In the genomic region with DNA sequence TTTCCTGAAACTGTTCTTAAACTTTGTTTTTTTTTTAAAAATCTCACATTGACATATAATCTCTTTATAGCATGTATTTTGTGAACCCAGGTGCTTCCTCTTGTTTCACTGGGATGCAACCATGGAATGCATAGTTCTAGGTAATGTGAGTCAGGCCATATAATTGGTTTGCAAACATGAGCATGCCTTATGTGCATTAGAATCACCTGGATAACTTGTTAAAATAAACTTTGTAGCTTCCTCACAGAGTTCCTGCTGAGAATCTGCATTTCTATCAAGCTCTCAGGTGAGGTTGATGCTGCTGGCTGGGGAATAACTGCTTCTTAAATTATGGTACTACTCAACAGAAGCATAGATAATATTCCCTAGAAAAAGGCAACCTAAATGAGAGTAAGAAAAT, we compare ENCODE assay signal across 21 cellular contexts.
DNase-seq lines count a peak whose midpoint lies in the region; FAIRE-seq and TF ChIP-seq lines count a peak whose summit lies in the region.
"Had no signal": no experiment of that assay in that cellular context is flagged by ENCODE, and none has a peak within 500 bp of the region (broad histone marks: within the 10 kb centered on the region; RNA-seq: fewer than 3 reads in every experiment).

No MANE protein-coding gene starts in this region.

- DNase-seq in DMS53 (lab: John Stamatoyannopoulos, UW), result peak; percentile 42
- DNase-seq in H9, result no peak
- no peak for DNase-seq in H1 (ENCODE audit: low read depth in 1 of 2, low spot score in 2 of 2)
- peak; percentile 19 for DNase-seq in iPS DF 4.7 (ENCODE audit: extremely low read depth, low spot score)
- DNase-seq in HT-29 (ENCODE audit: low spot score), result no peak
- no peak for DNase-seq in head of caudate nucleus
- no peak for DNase-seq in COLO829 (ENCODE audit: low spot score)
- DNase-seq: 8988T; Calu3; CD4-positive, alpha-beta memory T cell; HFFc6 had no signal

- H3K23ac ChIP-seq in H9 (ENCODE audit: insufficient read length, low read depth, low read length) (no peak overlapping the region), H1 (ENCODE audit: insufficient read length) (no peak overlapping the region)

- H3K79me1 ChIP-seq in H9 (ENCODE audit: insufficient read depth, low read depth, low read length, poor library complexity, severe bottlenecking) (no peaks in the 10 kb centered on the region), H1 (ENCODE audit: low read depth, low read length) (no peaks in the 10 kb centered on the region)

- no peak overlapping the region for H3K18ac ChIP-seq in H9 (ENCODE audit: insufficient read length, low read depth, low read length)
- no peak overlapping the region for H3K18ac ChIP-seq in H1 (ENCODE audit: extremely low read depth, low read length)

- no peak overlapping the region for H4K5ac ChIP-seq in H9 (ENCODE audit: insufficient read length, low read depth, low read length)
- peak overlapping the region; percentile 42 for H4K5ac ChIP-seq in H1 (ENCODE audit: insufficient read length, low read depth, low read length)

- no peak overlapping the region for H3T11ph ChIP-seq in H9 (ENCODE audit: low read length)

- TF ChIP-seq CTCF in H9 (conservative IDR thresholded peaks at IDR 0.05) (no peak), H1 (IDR thresholded peaks at IDR 0.05; ENCODE audit: control extremely low read depth in 1 of 3, insufficient read depth in 1 of 3, low read depth in 1 of 3, low read length in 3 of 3) (no peak)

- H3K23me2 ChIP-seq in H9 (ENCODE audit: insufficient read length, low read depth, low read length, poor library complexity, severe bottlenecking) (no peaks in the 10 kb centered on the region), H1 (ENCODE audit: low read depth, low read length) (no peaks in the 10 kb centered on the region)

- peaks cover 0 to 15% of the 10 kb centered on the region in 2 experiments; a peak in 4 of 5 replicates for H3K9me3 Mint-ChIP-seq in H9

- no peak for TF ChIP-seq RAD21 in H1 (IDR thresholded peaks at IDR 0.05 in 1 of 2, conservative IDR thresholded peaks at IDR 0.05 in 1 of 2; ENCODE audit: low read depth in 2 of 2, low read length in 2 of 2)

- peak overlapping the region; percentile 11 to 86 (median 78); a peak in 4 of 7 replicates for H3K27ac Mint-ChIP-seq in H9
- H3K27ac Mint-ChIP-seq: CD14-positive monocyte; CD4-positive, alpha-beta memory T cell; HFFc6; IgD-negative memory B cell had no signal

- no peaks in the 10 kb centered on the region for H3K27me3 ChIP-seq in H9 (ENCODE audit: insufficient read depth, low read length)
- H3K27me3 ChIP-seq in H1 (replicated peaks in 1 of 4; ENCODE audit: control insufficient read depth in 3 of 4, extremely low read depth in 1 of 4, insufficient read depth in 3 of 4, low read length in 3 of 4), result no peaks in the 10 kb centered on the region
- H3K27me3 ChIP-seq: BLaER1 had no signal

- no peak overlapping the region for H3K14ac ChIP-seq in H9 (ENCODE audit: insufficient read depth, low read length)
- H3K14ac ChIP-seq in H1 (ENCODE audit: insufficient read length), result no peak overlapping the region

- peak overlapping the region in 1 of 4 experiments; percentile 36; a peak in 1 of 8 replicates for H3K4me3 ChIP-seq in H1 (ENCODE audit: extremely low read depth in 1 of 4, insufficient read depth in 2 of 4, low read depth in 3 of 4, low read length in 4 of 4)
- H3K4me3 ChIP-seq: BLaER1 had no signal

- H3K56ac ChIP-seq in H9 (ENCODE audit: insufficient read length, low read depth, low read length) (no peak overlapping the region), H1 (replicated peaks; ENCODE audit: insufficient read length, low read depth, low read length) (no peak overlapping the region)

- H4K20me1 ChIP-seq in H9 (ENCODE audit: control insufficient read depth, insufficient read depth, insufficient read length) (no peaks in the 10 kb centered on the region), H1 (replicated peaks in 1 of 2; ENCODE audit: control insufficient read depth in 1 of 2, insufficient read depth in 2 of 2, low read length in 2 of 2) (no peaks in the 10 kb centered on the region)
- H4K20me1 ChIP-seq: BLaER1 had no signal

- H2BK20ac ChIP-seq in H9 (ENCODE audit: low read depth, low read length, poor library complexity, severe bottlenecking) (no peak overlapping the region), H1 (ENCODE audit: low read length) (no peak overlapping the region)

- H4K91ac ChIP-seq in H9 (ENCODE audit: insufficient read length, low read depth, low read length) (no peak overlapping the region), H1 (replicated peaks; ENCODE audit: insufficient read length, low read length) (no peak overlapping the region)

- POLR2A ChIA-PET in H1 (lab: Charles Lee; ENCODE audit: partially characterized antibody), result interaction anchor here (0.6 kb wide), 1 partner anchor 12 kb away, joined by 3 read pairs; no protein-coding TSS in a partner anchor

- no peak overlapping the region for H3K27ac ChIP-seq in H9 (ENCODE audit: insufficient read length, low read depth, low read length)
- no peak overlapping the region for H3K27ac ChIP-seq in H1 (ENCODE audit: low read depth, low read length)
- H3K27ac ChIP-seq: BLaER1, HL-60 had no signal

- TF ChIP-seq EP300 in H1 (IDR thresholded peaks at IDR 0.05; ENCODE audit: borderline replicate concordance in 1 of 2, low read depth in 2 of 2, low read length in 2 of 2), result no peak

- no peak overlapping the region for H2BK15ac ChIP-seq in H9 (ENCODE audit: low read depth, low read length)
- no peak overlapping the region for H2BK15ac ChIP-seq in H1 (ENCODE audit: low read length)

- H3K36me3 Mint-ChIP-seq in H9 (ENCODE audit: insufficient read depth in 1 of 3, low read depth in 3 of 3), result peaks cover 7 to 22% (median 12%) of the 10 kb centered on the region in 3 experiments; a peak in 4 of 7 replicates
- H3K36me3 Mint-ChIP-seq: CD14-positive monocyte; CD4-positive, alpha-beta memory T cell had no signal

- H3K4ac ChIP-seq in H9 (ENCODE audit: low read depth, low read length) (no peak overlapping the region), H1 (replicated peaks; ENCODE audit: insufficient read length, low read depth, low read length) (no peak overlapping the region)

- H4K8ac ChIP-seq in H9 (replicated peaks; ENCODE audit: insufficient read length, low read depth, low read length) (no peak overlapping the region), H1 (ENCODE audit: extremely low read depth, insufficient read depth, low read length) (no peak overlapping the region)

- H3K9ac ChIP-seq in H9 (ENCODE audit: extremely low read depth, insufficient read length, low read length) (no peak overlapping the region), H1 (replicated peaks in 1 of 4; ENCODE audit: extremely low read depth in 1 of 4, low read depth in 3 of 4, low read length in 3 of 4) (no peak overlapping the region)
- H3K9ac ChIP-seq: BLaER1 had no signal

- no peak overlapping the region for H3K4me3 Mint-ChIP-seq in H9
- H3K4me3 Mint-ChIP-seq: CD14-positive monocyte; CD4-positive, alpha-beta memory T cell; HFFc6; IgD-negative memory B cell had no signal

- H3K36me3 ChIP-seq in H1 (ENCODE audit: control insufficient read depth in 2 of 4, insufficient read depth in 4 of 4, low read length in 3 of 4), result peaks cover 0 to 7% (median 1%) of the 10 kb centered on the region in 4 experiments; a peak in 3 of 8 replicates
- H3K36me3 ChIP-seq: BLaER1 had no signal

- no peaks in the 10 kb centered on the region for H3K9me3 ChIP-seq in H9 (ENCODE audit: control insufficient read depth, low read depth, low read length)
- peaks cover 5% of the 10 kb centered on the region in 2 experiments; a peak in 3 of 4 replicates for H3K9me3 ChIP-seq in H1 (ENCODE audit: insufficient read depth in 2 of 2, low read depth in 1 of 2, low read length in 1 of 2)

- H2BK5ac ChIP-seq in H9 (ENCODE audit: insufficient read length, low read length) (no peak overlapping the region), H1 (ENCODE audit: low read depth, low read length) (no peak overlapping the region)

- H2AFZ ChIP-seq in H9 (ENCODE audit: low read length), result no peak overlapping the region
- no peak overlapping the region for H2AFZ ChIP-seq in H1 (ENCODE audit: low read length)

- TF ChIP-seq POLR2A in H1 (IDR thresholded peaks at IDR 0.05; ENCODE audit: control extremely low read depth in 1 of 2, low read depth in 2 of 2, low read length in 2 of 2), result no peak

- no peak overlapping the region for H2BK12ac ChIP-seq in H9 (ENCODE audit: insufficient read length, low read depth, low read length)
- H2BK12ac ChIP-seq in H1 (ENCODE audit: low read depth, low read length), result no peak overlapping the region

- peaks cover 9% of the 10 kb centered on the region in 2 experiments for H3K4me1 Mint-ChIP-seq in H9
- H3K4me1 Mint-ChIP-seq: CD14-positive monocyte; CD4-positive, alpha-beta memory T cell; IgD-negative memory B cell had no signal

- H2AK5ac ChIP-seq in H9 (ENCODE audit: insufficient read length, low read length) (no peak overlapping the region), H1 (ENCODE audit: low read depth, low read length) (no peak overlapping the region)

- no peak for FAIRE-seq in H1 (lab: Jason Lieb, UNC)
- FAIRE-seq: G401.6, GM12891, GM19239, H54, HepG2, HTR-8/SVneo had no signal

- H3K27me3 Mint-ChIP-seq in H9 (ENCODE audit: low read depth), result no peaks in the 10 kb centered on the region; the same call in 1 of the 2 replicates
- H3K27me3 Mint-ChIP-seq: CD4-positive, alpha-beta memory T cell; IgD-negative memory B cell had no signal

- H3K79me2 ChIP-seq in H9 (ENCODE audit: insufficient read depth, low read length), result no peaks in the 10 kb centered on the region
- H3K79me2 ChIP-seq in H1 (ENCODE audit: control insufficient read depth in 1 of 2, insufficient read depth in 2 of 2, low read length in 2 of 2), result no peaks in the 10 kb centered on the region

- H3K4me1 ChIP-seq in H9 (ENCODE audit: insufficient read depth, low read length) (0 out of 2 replicates have a peak, but pooled peaks cover 3% of the 10 kb centered on the region), H1 (replicated peaks in 1 of 4; ENCODE audit: control insufficient read depth in 3 of 4, insufficient read depth in 4 of 4, low read length in 3 of 4) (peaks cover 0 to 3% (median 0%) of the 10 kb centered on the region in 4 experiments; a peak in 3 of 7 replicates)
- H3K4me1 ChIP-seq: BLaER1 had no signal

- H2BK120ac ChIP-seq in H9 (ENCODE audit: low read depth, low read length, poor library complexity, severe bottlenecking), result no peak overlapping the region
- no peak overlapping the region for H2BK120ac ChIP-seq in H1 (replicated peaks; ENCODE audit: low read depth, low read length)

- CTCF ChIA-PET in H1 (lab: Charles Lee; ENCODE audit: partially characterized antibody), result interaction anchor here (0.7 to 0.8 kb wide), 2 partner anchors 198 to 311 kb away, joined by 3 to 4 read pairs; no protein-coding TSS in a partner anchor

- H3K4me2 ChIP-seq in H9 (ENCODE audit: insufficient read depth, insufficient read length, low read length) (no peak overlapping the region), H1 (ENCODE audit: insufficient read depth in 1 of 2, low read depth in 2 of 2, low read length in 2 of 2) (peak overlapping the region; percentile 29 to 41)
- H3K4me2 ChIP-seq: BLaER1 had no signal

- intact Hi-C loops in head of caudate nucleus (cut with DNase I), result no loop called here

TF ChIP-seq in H1, 55 proteins besides CTCF, POLR2A, EP300 and RAD21:
- TF ChIP-seq NANOG (IDR thresholded peaks at IDR 0.05; ENCODE audit: insufficient read depth, low read depth, low read length, poor library complexity, severe bottlenecking) (no peak), POU5F1 (IDR thresholded peaks at IDR 0.05; ENCODE audit: low read depth, low read length) (0 out of 2 replicates have a peak, but pooled peaks have one; percentile 36)

Comparison
In these comparisons a context has a peak if more than half of its experiments do, and no peak if none do; other contexts are left out.
1. DNase-seq: peak in DMS53 (single experiment) and iPS DF 4.7 (single experiment); none in H9 (single experiment), H1 (0 of 2), HT-29 (single experiment), head of caudate nucleus (0 of 42) and COLO829 (single experiment).